In genomic region chr17:28643979-28644781, GRCh38 we compare ENCODE assay signal across 8 cellular contexts.
DNase-seq lines count a peak whose midpoint lies in the region; ATAC-seq lines count a peak whose summit lies in the region.

No MANE protein-coding gene starts in this region.

- H3K36me3 ChIP-seq in BLaER1 treated with 17β-estradiol and CSF1 and Interleukin-3, amounts not matched to agents 10 nM and 100 nM, result peaks cover 60 to 64% (median 63%) of the 10 kb centered on the region in 11 experiments

- peaks cover 44% of the 10 kb centered on the region for H3K4me1 Mint-ChIP-seq in central memory CD8-positive, alpha-beta T cell

- ATAC-seq in GM18511 (IDR thresholded peaks at IDR 0.05; ENCODE audit: unreplicated experiment), result peak; percentile 17
- no peak for ATAC-seq in central memory CD8-positive, alpha-beta T cell (replicated peaks; ENCODE audit: extremely low read depth, poor library complexity, severe bottlenecking)
- ATAC-seq in HG02588 (IDR thresholded peaks at IDR 0.05; ENCODE audit: unreplicated experiment), result no peak

- H3K9ac ChIP-seq in BLaER1 treated with 17β-estradiol and CSF1 and Interleukin-3, amounts not matched to agents 10 nM and 100 nM, result peak overlapping the region; percentile 74 to 90 (median 87)

- H4K20me1 ChIP-seq in BLaER1 treated with 17β-estradiol and CSF1 and Interleukin-3, amounts not matched to agents 10 nM and 100 nM, result peaks cover 40 to 63% (median 48%) of the 10 kb centered on the region in 11 experiments; a peak in 20 of 22 replicates

- peaks cover 27 to 44% (median 34%) of the 10 kb centered on the region in 10 experiments for H3K4me1 ChIP-seq in BLaER1 treated with 17β-estradiol and CSF1 and Interleukin-3, amounts not matched to agents 10 nM and 100 nM

- H3K9me3 ChIP-seq in BLaER1 treated with 17β-estradiol and CSF1 and Interleukin-3, amounts not matched to agents 10 nM and 100 nM (replicated peaks in 1 of 11), result no peaks in the 10 kb centered on the region

- H3K27me3 ChIP-seq in BLaER1 treated with 17β-estradiol and CSF1 and Interleukin-3, amounts not matched to agents 10 nM and 100 nM, result no peaks in the 10 kb centered on the region

- H3K4me3 ChIP-seq in BLaER1 treated with 17β-estradiol and CSF1 and Interleukin-3, amounts not matched to agents 10 nM and 100 nM, result peak overlapping the region; percentile 63 to 97 (median 90)

- H3K27ac Mint-ChIP-seq in central memory CD8-positive, alpha-beta T cell (ENCODE audit: low read depth), result peak overlapping the region; percentile 84

- peak; percentile 22 for DNase-seq in KG1 (lab: John Stamatoyannopoulos, UW)
- DNase-seq in SKM-1 (lab: John Stamatoyannopoulos, UW; ENCODE audit: unreplicated experiment), result peak; percentile 83
- DNase-seq in central memory CD8-positive, alpha-beta T cell (ENCODE audit: low spot score in 2 of 2), result no peak
- DNase-seq in islet precursor cell, result peak; percentile 80
- peak; percentile 40 to 50 for DNase-seq in stimulated activated CD4-positive, alpha-beta T cell treated with anti-CD3 and anti-CD28 coated beads, Interleukin-2, amount 100 ng/mL, for 24 hours

- H3K9me3 Mint-ChIP-seq in central memory CD8-positive, alpha-beta T cell, result no peaks in the 10 kb centered on the region

- H3K27ac ChIP-seq in BLaER1 treated with 17β-estradiol and CSF1 and Interleukin-3, amounts not matched to agents 10 nM and 100 nM, result peak overlapping the region; percentile 44 to 92 (median 87); a peak in 21 of 22 replicates

- peaks cover 43% of the 10 kb centered on the region for H3K36me3 Mint-ChIP-seq in central memory CD8-positive, alpha-beta T cell (ENCODE audit: insufficient read depth)

- H3K27me3 Mint-ChIP-seq in central memory CD8-positive, alpha-beta T cell, result no peaks in the 10 kb centered on the region

- H3K4me2 ChIP-seq in BLaER1 treated with 17β-estradiol and CSF1 and Interleukin-3, amounts not matched to agents 10 nM and 100 nM, result peak overlapping the region; percentile 74 to 96 (median 92)

- H3K4me3 Mint-ChIP-seq in central memory CD8-positive, alpha-beta T cell, result peak overlapping the region; percentile 95

Comparison
In these comparisons a context has a peak if more than half of its experiments do, and no peak if none do; other contexts are left out.
1. DNase-seq: peak in KG1 (single experiment), SKM-1 (single experiment), islet precursor cell (single experiment) and stimulated activated CD4-positive, alpha-beta T cell treated with anti-CD3 and anti-CD28 coated beads, Interleukin-2, amount 100 ng/mL, for 24 hours (2 of 2); none in central memory CD8-positive, alpha-beta T cell (0 of 2).